ENCODE assay signal across 8 cellular contexts in genomic region chr9:126491256-126491879, GRCh38.
DNase-seq lines count a peak whose midpoint lies in the region; ATAC-seq and TF ChIP-seq lines count a peak whose summit lies in the region.

No MANE protein-coding gene starts in this region.

- no peak overlapping the region for H3K27ac ChIP-seq in CD8-positive, alpha-beta memory T cell (ENCODE audit: low read depth, low read length)
- H3K27ac ChIP-seq in HCT116 (ENCODE audit: low read depth, low read length) = no peak overlapping the region

- no peaks in the 10 kb centered on the region for H3K9me2 ChIP-seq in HCT116 (ENCODE audit: insufficient read depth)

- H2AFZ ChIP-seq in HCT116 (ENCODE audit: low read depth, low read length, poor library complexity, severe bottlenecking) = no peak overlapping the region

- H3K36me3 ChIP-seq in CD8-positive, alpha-beta memory T cell (ENCODE audit: insufficient read depth, low read length) = no peaks in the 10 kb centered on the region
- no peaks in the 10 kb centered on the region for H3K36me3 ChIP-seq in HCT116 (ENCODE audit: control insufficient read depth in 1 of 2, insufficient read depth in 2 of 2, low read length in 2 of 2)

- H3K4me3 Mint-ChIP-seq in CD8-positive, alpha-beta memory T cell = no peak overlapping the region

- peak; percentile 94 for TF ChIP-seq RAD21 in HCT116 (IDR thresholded peaks at IDR 0.05; ENCODE audit: low read depth)

- H4K20me1 ChIP-seq in HCT116 (ENCODE audit: insufficient read depth) = no peaks in the 10 kb centered on the region

- intact Hi-C loops in HCT116 (cut with micrococcal nuclease) = loop anchor here (1.0 to 10.0 kb wide), 5 partner anchors 189 to 1083 kb away; no protein-coding TSS in a partner anchor
- intact Hi-C loops in posterior cingulate gyrus (cut with DNase I) = loop anchor here (2.0 to 5.0 kb wide), 4 partner anchors 79 to 1084 kb away; no protein-coding TSS in a partner anchor

- no TSS peak for BruUV-seq in HCT116 (replicated peaks; lab: Mats Ljungman, UMichigan)

- no peak for TF ChIP-seq POLR2A in HCT116 (IDR thresholded peaks at IDR 0.05; ENCODE audit: borderline replicate concordance, extremely low read depth, insufficient read depth, insufficient read length)

- H3K4me1 Mint-ChIP-seq in CD8-positive, alpha-beta memory T cell = peaks cover 10 to 19% (median 14%) of the 10 kb centered on the region in 3 donors

- H3K9ac ChIP-seq in HCT116 (ENCODE audit: low read length) = no peak overlapping the region

- POLR2A ChIA-PET in CD8-positive, alpha-beta memory T cell (lab: Charles Lee) = interaction anchor here (0.6 to 1.0 kb wide), 3 partner anchors 94 to 289 kb away, joined by 3 to 4 read pairs (median 4); no protein-coding TSS in a partner anchor
- POLR2A ChIA-PET in HCT116 (lab: Charles Lee) = no interaction called here

- no peaks in the 10 kb centered on the region for H3K79me2 ChIP-seq in HCT116 (ENCODE audit: insufficient read depth, low read length)

- no peaks in the 10 kb centered on the region for H3K9me3 ChIP-seq in CD8-positive, alpha-beta memory T cell (ENCODE audit: low read length)
- no peaks in the 10 kb centered on the region for H3K9me3 ChIP-seq in HCT116 (ENCODE audit: control insufficient read depth in 1 of 2, insufficient read depth in 1 of 2, low read depth in 1 of 2, low read length in 2 of 2)

- peaks cover 0 to 8% of the 10 kb centered on the region in 2 donors for H3K27me3 Mint-ChIP-seq in CD8-positive, alpha-beta memory T cell

- peak; percentile 74 for ATAC-seq in HCT116
- ATAC-seq in GM21723 (IDR thresholded peaks at IDR 0.05; ENCODE audit: unreplicated experiment) = no peak
- ATAC-seq in HG03565 (IDR thresholded peaks at IDR 0.05; ENCODE audit: unreplicated experiment) = no peak

- H3K36me3 Mint-ChIP-seq in CD8-positive, alpha-beta memory T cell = peaks cover 0 to 39% (median 0%) of the 10 kb centered on the region in 3 donors

- no peak overlapping the region for H3K4me2 ChIP-seq in HCT116 (ENCODE audit: low read length)

- H3K27ac Mint-ChIP-seq in CD8-positive, alpha-beta memory T cell = peak overlapping the region in 1 of 8 donors; percentile 1

- RAD21 ChIA-PET in HCT116 (lab: Charles Lee; ENCODE audit: low non-redundant PET in 1 of 2, low total read pairs in 2 of 2, uncharacterized antibody in 2 of 2, unreplicated experiment in 2 of 2) = interaction anchor here (0.6 to 0.9 kb wide), 3 partner anchors 80 to 1083 kb away, joined by 3 read pairs; no protein-coding TSS in a partner anchor

- CTCF ChIA-PET in CD8-positive, alpha-beta memory T cell (lab: Charles Lee) = interaction anchor here (0.7 to 13.9 kb wide), 39 partner anchors 9 to 1084 kb away, joined by 3 to 204 read pairs (median 4); partner anchors contain the start of gene MVB12B
- CTCF ChIA-PET in HCT116 (lab: Charles Lee) = interaction anchor here (0.7 to 3.4 kb wide), 13 partner anchors 9 to 1088 kb away, joined by 3 to 25 read pairs (median 4); no protein-coding TSS in a partner anchor

- no peak overlapping the region for H3K4me3 ChIP-seq in CD8-positive, alpha-beta memory T cell (ENCODE audit: low read length)
- H3K4me3 ChIP-seq in HCT116 (replicated peaks in 1 of 2; ENCODE audit: low read depth in 1 of 2, low read length in 2 of 2) = no peak overlapping the region

- no peaks in the 10 kb centered on the region for H3K27me3 ChIP-seq in CD8-positive, alpha-beta memory T cell (ENCODE audit: insufficient read depth, low read length, poor library complexity, severe bottlenecking)
- H3K27me3 ChIP-seq in HCT116 (ENCODE audit: insufficient read depth, low read length) = no peaks in the 10 kb centered on the region

- peak; percentile 34 to 69 (median 54) for DNase-seq in CD8-positive, alpha-beta memory T cell
- DNase-seq in HCT116 (ENCODE audit: low read depth, low spot score) = no peak
- DNase-seq in NCI-H82 treated with DMSO at 0.1 percent for 48 hours (lab: John Stamatoyannopoulos, UW; ENCODE audit: unreplicated experiment) = peak; percentile 24
- peak; percentile 37 for DNase-seq in activated naive CD4-positive, alpha-beta T cell treated with anti-CD3 and anti-CD28 coated beads, Interleukin-2, amount 50 U/mL, for 16 hours
- peak; percentile 41 for DNase-seq in glomerular endothelial cell (ENCODE audit: extremely low read depth, low read depth, low spot score)
- DNase-seq in posterior cingulate gyrus = peak in 7 of 10 donors; percentile 51 to 89 (median 61)

- no peaks in the 10 kb centered on the region for H3K9me3 Mint-ChIP-seq in CD8-positive, alpha-beta memory T cell

- TF ChIP-seq CTCF in HCT116 (IDR thresholded peaks at IDR 0.05 in 2 of 3, conservative IDR thresholded peaks at IDR 0.05 in 1 of 3; ENCODE audit: borderline replicate concordance in 1 of 3, insufficient read depth in 1 of 3, low read depth in 2 of 3, low read length in 2 of 3) = peak; percentile 77 to 96 (median 88)

- peaks cover 5% of the 10 kb centered on the region for H3K4me1 ChIP-seq in CD8-positive, alpha-beta memory T cell (ENCODE audit: insufficient read depth, low read length)
- H3K4me1 ChIP-seq in HCT116 (ENCODE audit: control insufficient read depth in 1 of 2, insufficient read depth in 2 of 2, low read length in 2 of 2) = no peaks in the 10 kb centered on the region

TF ChIP-seq in HCT116, 20 proteins besides CTCF, POLR2A, EP300 and RAD21:
- TF ChIP-seq YY1 (IDR thresholded peaks at IDR 0.05; ENCODE audit: extremely low read depth, insufficient replicate concordance, low read depth, low read length) = no peak
- TF ChIP-seq SRF (IDR thresholded peaks at IDR 0.05; ENCODE audit: low read depth) = no peak
- no peak for TF ChIP-seq SP1 (IDR thresholded peaks at IDR 0.05; ENCODE audit: low read depth)
- TF ChIP-seq, protein P1, sequence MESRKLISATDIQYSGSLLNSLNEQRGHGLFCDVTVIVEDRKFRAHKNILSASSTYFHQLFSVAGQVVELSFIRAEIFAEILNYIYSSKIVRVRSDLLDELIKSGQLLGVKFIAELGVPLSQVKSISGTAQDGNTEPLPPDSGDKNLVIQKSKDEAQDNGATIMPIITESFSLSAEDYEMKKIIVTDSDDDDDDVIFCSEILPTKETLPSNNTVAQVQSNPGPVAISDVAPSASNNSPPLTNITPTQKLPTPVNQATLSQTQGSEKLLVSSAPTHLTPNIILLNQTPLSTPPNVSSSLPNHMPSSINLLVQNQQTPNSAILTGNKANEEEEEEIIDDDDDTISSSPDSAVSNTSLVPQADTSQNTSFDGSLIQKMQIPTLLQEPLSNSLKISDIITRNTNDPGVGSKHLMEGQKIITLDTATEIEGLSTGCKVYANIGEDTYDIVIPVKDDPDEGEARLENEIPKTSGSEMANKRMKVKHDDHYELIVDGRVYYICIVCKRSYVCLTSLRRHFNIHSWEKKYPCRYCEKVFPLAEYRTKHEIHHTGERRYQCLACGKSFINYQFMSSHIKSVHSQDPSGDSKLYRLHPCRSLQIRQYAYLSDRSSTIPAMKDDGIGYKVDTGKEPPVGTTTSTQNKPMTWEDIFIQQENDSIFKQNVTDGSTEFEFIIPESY (IDR thresholded peaks at IDR 0.05; ENCODE audit: extremely low read depth, insufficient replicate concordance, low read length) = no peak
- no peak for TF ChIP-seq ZNF274 (IDR thresholded peaks at IDR 0.05; ENCODE audit: low read depth, low read length)
- no peak for TF ChIP-seq EZH2 (IDR thresholded peaks at IDR 0.05)
- no peak for TF ChIP-seq EGR1 (IDR thresholded peaks at IDR 0.05; ENCODE audit: low read depth)
- no peak for TF ChIP-seq SIN3A (IDR thresholded peaks at IDR 0.05; ENCODE audit: low read depth)
- no peak for TF ChIP-seq JUND (IDR thresholded peaks at IDR 0.05)
- TF ChIP-seq, protein P2, sequence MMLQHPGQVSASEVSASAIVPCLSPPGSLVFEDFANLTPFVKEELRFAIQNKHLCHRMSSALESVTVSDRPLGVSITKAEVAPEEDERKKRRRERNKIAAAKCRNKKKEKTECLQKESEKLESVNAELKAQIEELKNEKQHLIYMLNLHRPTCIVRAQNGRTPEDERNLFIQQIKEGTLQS (IDR thresholded peaks at IDR 0.05) = no peak
- TF ChIP-seq EZH2phosphoT487 (IDR thresholded peaks at IDR 0.05; ENCODE audit: borderline replicate concordance) = no peak
- no peak for TF ChIP-seq ELF1 (IDR thresholded peaks at IDR 0.05; ENCODE audit: borderline replicate concordance, low read depth)
